Comparison of ENCODE assay signal across 1 cellular context in genomic region chr3:52055537-52056351, GRCh38.
TF ChIP-seq lines count a peak whose summit lies in the region.

No MANE protein-coding gene starts in this region.

TF ChIP-seq in IMR-90, 13 proteins besides CTCF, POLR2A, EP300 and RAD21:
- TF ChIP-seq CHD1 (IDR thresholded peaks at IDR 0.05; ENCODE audit: low read depth, low read length) (no peak), SMC3 (IDR thresholded peaks at IDR 0.05; ENCODE audit: low read depth, low read length) (0 out of 2 replicates have a peak, but pooled peaks have one; percentile 21), MAFK (IDR thresholded peaks at IDR 0.05; ENCODE audit: low read depth, low read length) (no peak), FOS (IDR thresholded peaks at IDR 0.05; ENCODE audit: low read depth, low read length) (no peak), MAZ (IDR thresholded peaks at IDR 0.05; ENCODE audit: borderline replicate concordance, low read depth, low read length) (no peak), NFE2L2 (IDR thresholded peaks at IDR 0.05; ENCODE audit: low read depth, low read length) (no peak), CEBPB (IDR thresholded peaks at IDR 0.05; ENCODE audit: low read depth, low read length) (no peak), MXI1 (IDR thresholded peaks at IDR 0.05; ENCODE audit: borderline replicate concordance, low read depth, low read length) (peak; percentile 66; the same call in 1 of the 2 replicates), USF2 (IDR thresholded peaks at IDR 0.05; ENCODE audit: low read depth, low read length) (no peak), RCOR1 (IDR thresholded peaks at IDR 0.05; ENCODE audit: insufficient replicate concordance, low read length) (no peak), ELK1 (IDR thresholded peaks at IDR 0.05; ENCODE audit: borderline replicate concordance, low read depth, low read length) (no peak), BHLHE40 (IDR thresholded peaks at IDR 0.05; ENCODE audit: low read depth, low read length) (no peak), RFX5 (IDR thresholded peaks at IDR 0.05; ENCODE audit: low read depth, low read length) (no peak)
TF ChIP-seq in IMR-90: peak in this region for 2.
